ENCODE assay signal across 17 cellular contexts in the genomic region with DNA sequence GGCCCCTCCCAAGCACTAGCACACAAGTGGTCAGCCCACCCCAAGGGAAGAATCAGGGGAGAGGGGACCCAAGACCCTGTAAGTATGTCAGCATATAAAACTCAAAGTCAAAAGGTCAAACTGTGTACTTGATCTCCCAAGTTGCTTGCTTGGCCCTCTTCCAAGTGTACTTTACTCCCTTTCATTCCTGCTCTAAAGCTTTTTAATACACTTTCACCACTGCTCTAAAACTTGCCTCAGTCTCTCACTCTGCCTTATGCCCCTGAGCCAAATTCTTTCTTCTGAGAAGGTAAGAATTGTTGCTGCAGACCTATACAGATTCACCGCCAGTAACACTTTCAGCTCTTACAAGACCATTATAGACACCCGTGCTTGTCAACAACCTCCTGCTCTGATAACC. TPM values are rescaled to one million over a fixed set of nuclear protein-coding genes. Genes with fewer than 3 reads are reported as not detected.
A peak's percentile ranks its signal among the peaks of the same experiment; 100 is the strongest.
DNase-seq lines count a peak whose midpoint lies in the region; ATAC-seq and TF ChIP-seq lines count a peak whose summit lies in the region.
"Had no signal": no experiment of that assay in that cellular context is flagged by ENCODE, and none has a peak within 500 bp of the region (broad histone marks: within the 10 kb centered on the region; RNA-seq: fewer than 3 reads in every experiment).

No MANE protein-coding gene starts in this region.

- peaks cover 41% of the 10 kb centered on the region for H3K4me1 ChIP-seq in CD4-positive, CD25-positive, alpha-beta regulatory T cell (ENCODE audit: control insufficient read depth, insufficient read depth, low read length, poor library complexity, severe bottlenecking)
- H3K4me1 ChIP-seq: breast epithelium had no signal

- no peaks in the 10 kb centered on the region for H3K27me3 ChIP-seq in CD4-positive, CD25-positive, alpha-beta regulatory T cell (ENCODE audit: control insufficient read depth, insufficient read depth, low read length)
- H3K27me3 ChIP-seq: breast epithelium, esophagus muscularis mucosa had no signal

- peak overlapping the region; percentile 11 to 74 (median 31) for H3K4me3 Mint-ChIP-seq in CD4-positive, CD25-positive, alpha-beta regulatory T cell
- H3K4me3 Mint-ChIP-seq in activated B cell treated with CpG ODN at 0.5 μM for 24 hours = no peak overlapping the region
- no peak overlapping the region for H3K4me3 Mint-ChIP-seq in memory B cell

- H3K4me1 Mint-ChIP-seq in CD4-positive, CD25-positive, alpha-beta regulatory T cell = peaks cover 32 to 49% (median 42%) of the 10 kb centered on the region in 4 donors
- H3K4me1 Mint-ChIP-seq in activated B cell treated with CpG ODN at 0.5 μM for 24 hours (peaks cover 59% of the 10 kb centered on the region), memory B cell (peaks cover 60% of the 10 kb centered on the region)

- no peaks in the 10 kb centered on the region for H3K36me3 ChIP-seq in CD4-positive, CD25-positive, alpha-beta regulatory T cell (ENCODE audit: control insufficient read depth, insufficient read depth, low read length)
- H3K36me3 ChIP-seq: breast epithelium, esophagus muscularis mucosa, thoracic aorta had no signal

- peaks cover 0 to 3% (median 0%) of the 10 kb centered on the region in 7 donors for H3K9me3 Mint-ChIP-seq in CD4-positive, CD25-positive, alpha-beta regulatory T cell
- H3K9me3 Mint-ChIP-seq in activated B cell treated with CpG ODN at 0.5 μM for 24 hours (peaks cover 3% of the 10 kb centered on the region), memory B cell (peaks cover 3% of the 10 kb centered on the region)

- intact Hi-C loops in activated B cell treated with CpG ODN at 0.5 μM for 24 hours (cut with micrococcal nuclease) = loop anchor here (5.0 kb wide), 2 partner anchors 82 to 897 kb away; a partner anchor contains a TSS
- intact Hi-C loops in left ventricle myocardium superior (cut with micrococcal nuclease) = no loop called here

- no peak for TF ChIP-seq CTCF in activated B cell treated with CpG ODN at 0.5 μM for 24 hours (IDR thresholded peaks at IDR 0.05)

- ATAC-seq in CD4-positive, CD25-positive, alpha-beta regulatory T cell (ENCODE audit: low read depth in 2 of 2) = no peak
- ATAC-seq in activated B cell treated with CpG ODN at 0.5 μM for 24 hours (ENCODE audit: low read depth) = no peak
- ATAC-seq in memory B cell (ENCODE audit: low read depth) = no peak
- ATAC-seq in left ventricle myocardium superior = no peak

- H3K9me3 ChIP-seq in CD4-positive, CD25-positive, alpha-beta regulatory T cell (ENCODE audit: control insufficient read depth in 2 of 2, low read length in 2 of 2) = no peaks in the 10 kb centered on the region
- H3K9me3 ChIP-seq: breast epithelium, esophagus muscularis mucosa, thoracic aorta had no signal

- peak overlapping the region; percentile 87 for H3K27ac ChIP-seq in CD4-positive, CD25-positive, alpha-beta regulatory T cell (ENCODE audit: insufficient read depth, low read length, poor library complexity, severe bottlenecking)
- H3K27ac ChIP-seq: breast epithelium, esophagus muscularis mucosa, thoracic aorta had no signal

- POLR2A ChIA-PET in activated B cell treated with CpG ODN at 0.5 μM for 24 hours (lab: Charles Lee) = interaction anchor here (1.0 to 5.6 kb wide), 3 partner anchors 16 to 898 kb away, joined by 3 to 103 read pairs (median 4); a partner anchor contains a TSS

- DNase-seq in CD4-positive, CD25-positive, alpha-beta regulatory T cell = no peak
- DNase-seq in activated B cell treated with CpG ODN at 0.5 μM for 24 hours = no peak
- no peak for DNase-seq in memory B cell (ENCODE audit: low spot score in 2 of 2)
- DNase-seq in epidermal melanocyte (ENCODE audit: insufficient read length, low spot score) = no peak
- DNase-seq in kidney tubule cell (ENCODE audit: low spot score) = no peak
- no peak for DNase-seq in NCI-H69 (lab: John Stamatoyannopoulos, UW)
- no peak for DNase-seq in left ventricle myocardium superior
- DNase-seq: activated T-cell treated with anti-CD3 and anti-CD28 coated beads for 4 hours, IMR-90, naive B cell, NCI-H1105, posterior cingulate gyrus had no signal

- no peak overlapping the region for H3K4me3 ChIP-seq in CD4-positive, CD25-positive, alpha-beta regulatory T cell (ENCODE audit: low read depth, low read length)
- H3K4me3 ChIP-seq in GM08714 (ENCODE audit: low read length) = peak overlapping the region; percentile 40; the same call in 1 of the 2 replicates
- H3K4me3 ChIP-seq: breast epithelium, esophagus muscularis mucosa, lung, thoracic aorta had no signal

- no peaks in the 10 kb centered on the region for H3K36me3 Mint-ChIP-seq in CD4-positive, CD25-positive, alpha-beta regulatory T cell
- H3K36me3 Mint-ChIP-seq in activated B cell treated with CpG ODN at 0.5 μM for 24 hours (ENCODE audit: low read depth) (no peaks in the 10 kb centered on the region), memory B cell (peaks cover 2% of the 10 kb centered on the region)

- CTCF ChIA-PET in activated B cell treated with CpG ODN at 0.5 μM for 24 hours (lab: Charles Lee) = interaction anchor here (5.3 kb wide), 1 partner anchor 17 kb away, joined by 22 read pairs; no protein-coding TSS in a partner anchor

- peak overlapping the region; percentile 88 to 97 (median 95) for H3K27ac Mint-ChIP-seq in CD4-positive, CD25-positive, alpha-beta regulatory T cell
- peak overlapping the region; percentile 96 for H3K27ac Mint-ChIP-seq in activated B cell treated with CpG ODN at 0.5 μM for 24 hours
- peak overlapping the region; percentile 11 for H3K27ac Mint-ChIP-seq in memory B cell

- H3K27me3 Mint-ChIP-seq in CD4-positive, CD25-positive, alpha-beta regulatory T cell = no peaks in the 10 kb centered on the region
- H3K27me3 Mint-ChIP-seq in activated B cell treated with CpG ODN at 0.5 μM for 24 hours (no peaks in the 10 kb centered on the region), memory B cell (no peaks in the 10 kb centered on the region)
- H3K27me3 Mint-ChIP-seq: naive B cell had no signal

RNA-seq across cellular contexts. Expression of a gene that starts 15.1 kb away (rescaled TPM):
- total RNA-seq in CD4-positive, CD25-positive, alpha-beta regulatory T cell = 96.0 TPM
- 100 to 1,000 TPM; 149 to 205 (median 183) TPM for polyA plus RNA-seq in CD4-positive, CD25-positive, alpha-beta regulatory T cell
- total RNA-seq in activated B cell treated with CpG ODN at 0.5 μM for 24 hours (92.3 and 103 TPM in 2 replicates), left ventricle myocardium superior (47.8 TPM)

RNA-seq across cellular contexts. Expression of a gene that starts 51.0 kb away (rescaled TPM):
- total RNA-seq in CD4-positive, CD25-positive, alpha-beta regulatory T cell = not detected
- polyA plus RNA-seq in CD4-positive, CD25-positive, alpha-beta regulatory T cell = under 1 TPM in 3 of 4 donors, not detected in 1; 0.17 to 0.47 (median 0.18) TPM
- total RNA-seq in activated B cell treated with CpG ODN at 0.5 μM for 24 hours (not detected in 2 replicates), left ventricle myocardium superior (not detected)
- total RNA-seq: IMR-90 had no signal
- polyA plus RNA-seq: IMR-90 had no signal

Comparison
In these comparisons a context has a peak if more than half of its experiments do, and no peak if none do; other contexts are left out.
1. H3K27ac Mint-ChIP-seq: peak in every context shown above with its lines; median percentile 96 in activated B cell treated with CpG ODN at 0.5 μM for 24 hours; 95 in CD4-positive, CD25-positive, alpha-beta regulatory T cell; 11 in memory B cell.
2. H3K4me3 Mint-ChIP-seq: peak in CD4-positive, CD25-positive, alpha-beta regulatory T cell (4 of 4); none in activated B cell treated with CpG ODN at 0.5 μM for 24 hours (single experiment) and memory B cell (single experiment).